Comparison of ENCODE assay signal across 8 cellular contexts in genomic region chr1:144077167-144077841, GRCh38.
DNase-seq lines count a peak whose midpoint lies in the region; ATAC-seq and TF ChIP-seq lines count a peak whose summit lies in the region.
"Not testable (repeated sequence)": the region's sequence is repeated elsewhere in the genome, so short reads cannot be mapped to it uniquely, and the experiment has no call there.

No MANE protein-coding gene starts in this region.

- peak overlapping the region in 2 of 6 donors; percentile 59 to 95 for H3K27ac Mint-ChIP-seq in naive B cell

- not testable (repeated sequence) for H3K27me3 ChIP-seq in RWPE2 (ENCODE audit: insufficient read depth, poor library complexity, severe bottlenecking); cardiac muscle cell; aorta (ENCODE audit: control insufficient read depth in 1 of 2, insufficient read depth in 2 of 2, low read length in 1 of 2)

- H3K9me3 Mint-ChIP-seq in activated T-cell treated with anti-CD3 and anti-CD28 coated beads, Interleukin-2, amount 50 U/mL, for 4 hours; naive B cell: not testable (repeated sequence)

- DNase-seq in ELR (ENCODE audit: low read depth) (peak; percentile 6), cardiac fibroblast (ENCODE audit: low read depth in 2 of 2) (peak in 1 of 2 donors; percentile 32), cardiac muscle cell (ENCODE audit: low read depth in 1 of 2, low spot score in 1 of 2) (peak; percentile 33 to 55), aorta (peak; percentile 17 to 67)
- not testable (repeated sequence) for DNase-seq in RWPE2 (ENCODE audit: low spot score); naive B cell
- DNase-seq in activated T-cell treated with anti-CD3 and anti-CD28 coated beads, Interleukin-2, amount 50 U/mL, for 4 hours, result peak; percentile 37
- peak; percentile 8 for DNase-seq in stimulated activated CD4-positive, alpha-beta T cell treated with anti-CD3 and anti-CD28 coated beads, Interleukin-12 subunit alpha, Interleukin-12 subunit beta, amount 100 ng/mL, for 4 hours

- H3K36me3 Mint-ChIP-seq in activated T-cell treated with anti-CD3 and anti-CD28 coated beads, Interleukin-2, amount 50 U/mL, for 4 hours (ENCODE audit: insufficient read depth); naive B cell: not testable (repeated sequence)

- 1 to 2% methylated on average over 32 to 93 of the region's 93 CpGs for WGBS in aorta, 2 donors

- H3K9me3 ChIP-seq in RWPE2 (ENCODE audit: severe bottlenecking); cardiac muscle cell (ENCODE audit: low read depth); aorta (ENCODE audit: control insufficient read depth, low read length): not testable (repeated sequence)

- H3K27me3 Mint-ChIP-seq in activated T-cell treated with anti-CD3 and anti-CD28 coated beads, Interleukin-2, amount 50 U/mL, for 4 hours (ENCODE audit: low read depth); naive B cell: not testable (repeated sequence)

- not testable (repeated sequence) for H3K36me3 ChIP-seq in RWPE2 (ENCODE audit: low read depth); cardiac muscle cell; aorta (ENCODE audit: control insufficient read depth in 1 of 2, insufficient read depth in 2 of 2, low read length in 1 of 2)

- H3K4me3 Mint-ChIP-seq in activated T-cell treated with anti-CD3 and anti-CD28 coated beads, Interleukin-2, amount 50 U/mL, for 4 hours, result peak overlapping the region; percentile 49
- peak overlapping the region; percentile 7 to 91 (median 78) for H3K4me3 Mint-ChIP-seq in naive B cell

- H3K27ac ChIP-seq in RWPE2 (ENCODE audit: poor library complexity, severe bottlenecking); cardiac muscle cell; aorta (ENCODE audit: low read depth in 1 of 2, low read length in 2 of 2): not testable (repeated sequence)

- intact Hi-C loops in aorta (cut with DNase I), result not testable (repeated sequence)

- H3K4me3 ChIP-seq in RWPE2 (ENCODE audit: severe bottlenecking), result peak overlapping the region; percentile 24
- peak overlapping the region; percentile 28 to 62 for H3K4me3 ChIP-seq in cardiac fibroblast (replicated peaks in 1 of 2; ENCODE audit: low read depth in 2 of 2, low read length in 2 of 2)
- peak overlapping the region; percentile 58 for H3K4me3 ChIP-seq in cardiac muscle cell
- peak overlapping the region; percentile 31 to 76 for H3K4me3 ChIP-seq in aorta (ENCODE audit: low read length in 2 of 2)

- not testable (repeated sequence) for H3K4me1 Mint-ChIP-seq in activated T-cell treated with anti-CD3 and anti-CD28 coated beads, Interleukin-2, amount 50 U/mL, for 4 hours (ENCODE audit: low read depth); naive B cell

- ATAC-seq in RWPE2 (ENCODE audit: low read depth); naive B cell (ENCODE audit: low read depth in 2 of 2); aorta (ENCODE audit: low FRiP score): not testable (repeated sequence)
- peak in 1 of 2 donors; percentile 35 for ATAC-seq in activated T-cell treated with anti-CD3 and anti-CD28 coated beads, Interleukin-2, amount 50 U/mL, for 4 hours

- TF ChIP-seq CTCF in RWPE2 (IDR thresholded peaks at IDR 0.05; ENCODE audit: poor library complexity, severe bottlenecking); cardiac fibroblast (IDR thresholded peaks at IDR 0.05; ENCODE audit: low read depth, low read length); cardiac muscle cell (IDR thresholded peaks at IDR 0.05; ENCODE audit: low read depth, low read length): not testable (repeated sequence)

- H3K4me1 ChIP-seq in RWPE2 (ENCODE audit: insufficient read depth, poor library complexity, severe bottlenecking); cardiac muscle cell (ENCODE audit: low read depth); aorta (ENCODE audit: control insufficient read depth in 1 of 2, insufficient read depth in 2 of 2, low read length in 2 of 2): not testable (repeated sequence)
